Comparison of ENCODE assay signal across 1 cellular context in genomic region chr7:96388620-96389383, GRCh38.
TF ChIP-seq lines count a peak whose summit lies in the region.

No MANE protein-coding gene starts in this region.

TF ChIP-seq in SK-N-SH treated with all-trans-retinoic acid at 6 μM for 48 hours, 23 proteins besides CTCF, POLR2A, EP300 and RAD21 (continued from another document):
- TF ChIP-seq CREB5 (CRISPR knock-in tag; IDR thresholded peaks at IDR 0.05; ENCODE audit: low read depth) = no peak
- no peak for TF ChIP-seq ESRRG (CRISPR knock-in tag; IDR thresholded peaks at IDR 0.05)
- TF ChIP-seq ARNTL (CRISPR knock-in tag; IDR thresholded peaks at IDR 0.05; ENCODE audit: borderline replicate concordance, low read depth) = no peak
- no peak for TF ChIP-seq GLIS3 (CRISPR knock-in tag; IDR thresholded peaks at IDR 0.05)
- TF ChIP-seq ZFP3 (CRISPR knock-in tag; IDR thresholded peaks at IDR 0.05) = no peak
